ENCODE assay signal across 25 cellular contexts in genomic region chr13:50340146-50340545, GRCh38.
"Had no signal": no experiment of that assay in that cellular context is flagged by ENCODE, and none has a peak within 500 bp of the region (broad histone marks: within the 10 kb centered on the region; RNA-seq: fewer than 3 reads in every experiment).

No MANE protein-coding gene starts in this region.

- H3K27me3 ChIP-seq: ascending aorta, dorsolateral prefrontal cortex, pancreas, right atrium auricular region, stomach, tibial artery had no signal

- H3K9me3 ChIP-seq: ascending aorta, pancreas, psoas muscle, right atrium auricular region, stomach, tibial artery had no signal

- H3K4me3 ChIP-seq: ascending aorta, coronary artery, pancreas, psoas muscle, right atrium auricular region, smooth muscle cell, stomach, tibial artery had no signal

- DNase-seq: activated CD4-positive, alpha-beta memory T cell treated with anti-CD3 and anti-CD28 coated beads, Interleukin-2, amount 10 ng/mL, durations not matched to agents 7 days and 5 days; activated CD4-positive, alpha-beta T cell treated with anti-CD3 and anti-CD28 coated beads for 1 hour; activated CD4-positive, alpha-beta T cell treated with anti-CD3 and anti-CD28 coated beads, Interleukin-2, amount 10 ng/mL, durations not matched to agents 7 days and 5 days; activated CD8-positive, alpha-beta memory T cell treated with anti-CD3 and anti-CD28 coated beads, Interleukin-2, amount 50 U/mL, for 48 hours; activated gamma-delta T cell; activated naive CD4-positive, alpha-beta T cell treated with anti-CD3 and anti-CD28 coated beads, Interleukin-2, amount 10 ng/mL, durations not matched to agents 7 days and 5 days; activated naive CD8-positive, alpha-beta T cell treated with anti-CD3 and anti-CD28 coated beads, Interleukin-2, amount 10 ng/mL, durations not matched to agents 7 days and 5 days; activated T-cell treated with anti-CD3 and anti-CD28 coated beads, Interleukin-2, amount 50 U/mL, for 24 hours; dorsolateral prefrontal cortex; effector memory CD4-positive, alpha-beta T cell; islet precursor cell; nephron progenitor cell; pancreas; stimulated activated CD4-positive, alpha-beta T cell treated with anti-CD3 and anti-CD28 coated beads, Interleukin-15, amount 100 ng/mL, for 24 hours; stimulated activated CD4-positive, alpha-beta T cell treated with anti-CD3 and anti-CD28 coated beads, Interleukin-2, amount 100 ng/mL, for 24 hours; stimulated activated naive B cell treated with anti-CD40 and anti-IgM and Interleukin-4, amounts not matched to agents 10 μg/mL and 1 μg/mL and 100 μg/mL, for 72 hours; stomach; T1000; tibial artery had no signal

- FAIRE-seq: frontal cortex, pancreas had no signal

- H3K27ac ChIP-seq: ascending aorta, coronary artery, dorsolateral prefrontal cortex, pancreas, psoas muscle, right atrium auricular region, stomach, tibial artery had no signal

- H3K4me1 ChIP-seq: ascending aorta, pancreas, psoas muscle, stomach, tibial artery had no signal

- H3K36me3 ChIP-seq: ascending aorta, pancreas, right atrium auricular region, stomach, tibial artery had no signal

- H3K4me2 ChIP-seq: smooth muscle cell had no signal
